ENCODE assay signal across 9 cellular contexts in the genomic region with DNA sequence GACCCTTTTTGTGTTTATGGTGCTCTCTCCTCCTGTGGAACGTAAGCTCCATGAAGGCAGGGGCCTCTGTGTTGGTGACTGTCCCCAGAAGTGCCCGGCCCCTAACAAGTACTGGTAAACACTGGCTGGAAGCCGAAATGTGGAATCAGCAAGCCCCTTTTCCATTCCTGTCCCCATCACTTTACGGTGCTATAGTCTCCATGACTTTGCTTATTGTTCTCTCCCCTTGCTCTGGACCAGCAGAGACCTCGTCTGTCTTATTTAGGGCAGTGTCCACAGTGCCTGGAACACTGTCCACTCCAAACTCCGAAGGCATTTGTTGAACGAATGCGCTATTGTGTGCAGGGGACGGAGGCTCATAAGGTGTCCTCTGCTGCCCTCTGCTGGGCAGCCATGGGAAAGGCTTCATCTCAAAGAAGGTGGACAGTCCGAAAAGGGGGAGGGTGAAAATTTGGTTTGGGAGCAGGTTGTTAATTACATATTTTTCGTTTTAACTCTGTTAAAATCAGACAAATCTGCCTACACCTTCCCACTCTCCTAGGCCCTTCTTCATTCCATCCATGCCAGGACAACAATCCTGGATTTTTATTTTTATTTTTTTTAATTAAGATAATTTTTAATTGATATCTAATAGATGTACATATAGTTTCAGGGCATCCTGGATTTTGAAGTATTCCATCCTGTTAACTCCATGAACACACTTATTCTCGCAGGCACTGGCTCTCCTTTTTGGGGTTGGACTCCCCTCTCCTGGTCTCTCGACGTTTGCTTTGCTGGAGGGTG.
A peak's percentile ranks its signal among the peaks of the same experiment; 100 is the strongest.
DNase-seq lines count a peak whose midpoint lies in the region; ATAC-seq and TF ChIP-seq lines count a peak whose summit lies in the region.
"Had no signal": no experiment of that assay in that cellular context is flagged by ENCODE, and none has a peak within 500 bp of the region (broad histone marks: within the 10 kb centered on the region; RNA-seq: fewer than 3 reads in every experiment).

No MANE protein-coding gene starts in this region.

- TF ChIP-seq CTCF in KMS-11 (conservative IDR thresholded peaks at IDR 0.05; ENCODE audit: low read depth, low read length) (peak; percentile 98), thoracic aorta (IDR thresholded peaks at IDR 0.05) (peak; percentile 96)

- H3K4me2 ChIP-seq in KMS-11 = peak overlapping the region; percentile 23; the same call in 1 of the 2 replicates

- DNase-seq in NCI-H524 (lab: John Stamatoyannopoulos, UW) (peak; percentile 33 to 75), NCI-H524 treated with DMSO at 0.1 percent for 48 hours (lab: John Stamatoyannopoulos, UW) (no peak), RPMI8226 (peak; percentile 84), fibroblast of the conjunctiva (ENCODE audit: low read depth) (peak; percentile 61), non-pigmented ciliary epithelial cell (ENCODE audit: low read depth) (peak; percentile 35), thoracic aorta (ENCODE audit: low spot score) (peak; percentile 31)
- peak; percentile 34 for DNase-seq in activated T-helper 2 cell treated with anti-CD3 and anti-CD28 coated beads, Interferon-gamma antibody, Interleukin-2, Interleukin-4, amounts not matched to agents 10 μg/mL and 5 μg/mL and 100 μg/mL, durations not matched to agents 14 hours and 24 hours and 36 hours (ENCODE audit: low spot score)

- peaks cover 11% of the 10 kb centered on the region for H3K4me1 Mint-ChIP-seq in activated T-helper 2 cell treated with anti-CD3 and anti-CD28 coated beads, Interferon-gamma antibody, Interleukin-2, Interleukin-4, amounts not matched to agents 10 μg/mL and 5 μg/mL and 100 μg/mL, durations not matched to agents 14 hours and 24 hours and 36 hours (ENCODE audit: low read depth)

- no peaks in the 10 kb centered on the region for H4K20me1 ChIP-seq in KMS-11 (ENCODE audit: insufficient read depth)

- H3K4me3 ChIP-seq in KMS-11 (IDR thresholded peaks at IDR 0.05; ENCODE audit: insufficient read depth, low read depth, low read length) (no peak overlapping the region), thoracic aorta (no peak overlapping the region)

- H3K27me3 ChIP-seq in KMS-11 (ENCODE audit: insufficient read depth, low read depth) (no peaks in the 10 kb centered on the region), thoracic aorta (replicated peaks; ENCODE audit: insufficient read depth) (no peaks in the 10 kb centered on the region)

- H3K9me3 Mint-ChIP-seq in activated T-helper 2 cell treated with anti-CD3 and anti-CD28 coated beads, Interferon-gamma antibody, Interleukin-2, Interleukin-4, amounts not matched to agents 10 μg/mL and 5 μg/mL and 100 μg/mL, durations not matched to agents 14 hours and 24 hours and 36 hours = no peaks in the 10 kb centered on the region
- H3K9me3 Mint-ChIP-seq: stimulated activated naive CD8-positive, alpha-beta T cell treated with anti-CD3 and anti-CD28 coated beads, Interleukin-15, Interleukin-2, amounts not matched to agents 100 ng/mL and 50 ng/mL, for 24 hours had no signal

- intact Hi-C loops in activated T-helper 2 cell treated with anti-CD3 and anti-CD28 coated beads, Interferon-gamma antibody, Interleukin-2, Interleukin-4, amounts not matched to agents 10 μg/mL and 5 μg/mL and 100 μg/mL, durations not matched to agents 14 hours and 24 hours and 36 hours (cut with micrococcal nuclease) = loop anchor here (1.0 to 5.0 kb wide), 3 partner anchors 143 to 649 kb away; no protein-coding TSS in a partner anchor

- no peaks in the 10 kb centered on the region for H3K36me3 Mint-ChIP-seq in activated T-helper 2 cell treated with anti-CD3 and anti-CD28 coated beads, Interferon-gamma antibody, Interleukin-2, Interleukin-4, amounts not matched to agents 10 μg/mL and 5 μg/mL and 100 μg/mL, durations not matched to agents 14 hours and 24 hours and 36 hours (ENCODE audit: low read depth)

- no peak overlapping the region for H3K9ac ChIP-seq in KMS-11

- peak overlapping the region; percentile 50 for H2AFZ ChIP-seq in KMS-11 (ENCODE audit: low read depth)

- peaks cover 3% of the 10 kb centered on the region for H3K27me3 Mint-ChIP-seq in activated T-helper 2 cell treated with anti-CD3 and anti-CD28 coated beads, Interferon-gamma antibody, Interleukin-2, Interleukin-4, amounts not matched to agents 10 μg/mL and 5 μg/mL and 100 μg/mL, durations not matched to agents 14 hours and 24 hours and 36 hours (ENCODE audit: low read depth)

- no peak overlapping the region for H3K4me3 Mint-ChIP-seq in activated T-helper 2 cell treated with anti-CD3 and anti-CD28 coated beads, Interferon-gamma antibody, Interleukin-2, Interleukin-4, amounts not matched to agents 10 μg/mL and 5 μg/mL and 100 μg/mL, durations not matched to agents 14 hours and 24 hours and 36 hours (ENCODE audit: low read depth)
- H3K4me3 Mint-ChIP-seq: stimulated activated naive CD8-positive, alpha-beta T cell treated with anti-CD3 and anti-CD28 coated beads, Interleukin-15, Interleukin-2, amounts not matched to agents 100 ng/mL and 50 ng/mL, for 24 hours had no signal

- no peak overlapping the region for H3K27ac ChIP-seq in KMS-11
- H3K27ac ChIP-seq in thoracic aorta = no peak overlapping the region

- H3K9me3 ChIP-seq in thoracic aorta = no peaks in the 10 kb centered on the region

- ATAC-seq in thoracic aorta (ENCODE audit: insufficient number of reproducible peaks, low FRiP score, low read depth) = peak; percentile 72

- H3K79me2 ChIP-seq in KMS-11 (ENCODE audit: insufficient read depth, low read depth) = no peaks in the 10 kb centered on the region

- no peaks in the 10 kb centered on the region for H3K4me1 ChIP-seq in KMS-11 (ENCODE audit: low read depth, poor library complexity, severe bottlenecking)
- H3K4me1 ChIP-seq in thoracic aorta (ENCODE audit: control insufficient read depth in 1 of 2, low read depth in 2 of 2) = peaks cover 0 to 10% of the 10 kb centered on the region in 2 donors

- H3K27ac Mint-ChIP-seq in activated T-helper 2 cell treated with anti-CD3 and anti-CD28 coated beads, Interferon-gamma antibody, Interleukin-2, Interleukin-4, amounts not matched to agents 10 μg/mL and 5 μg/mL and 100 μg/mL, durations not matched to agents 14 hours and 24 hours and 36 hours = no peak overlapping the region
- H3K27ac Mint-ChIP-seq: stimulated activated naive CD8-positive, alpha-beta T cell treated with anti-CD3 and anti-CD28 coated beads, Interleukin-15, Interleukin-2, amounts not matched to agents 100 ng/mL and 50 ng/mL, for 24 hours had no signal

- H3K36me3 ChIP-seq in KMS-11 (ENCODE audit: insufficient read depth) (no peaks in the 10 kb centered on the region), thoracic aorta (no peaks in the 10 kb centered on the region)
